In genomic region chr15:88644741-88645140, GRCh38 we compare ENCODE assay signal across 22 cellular contexts. TPM values are rescaled to one million over a fixed set of nuclear protein-coding genes. Genes with fewer than 3 reads are reported as not detected.
DNase-seq lines count a peak whose midpoint lies in the region; ATAC-seq and TF ChIP-seq lines count a peak whose summit lies in the region.
"Had no signal": no experiment of that assay in that cellular context is flagged by ENCODE, and none has a peak within 500 bp of the region (broad histone marks: within the 10 kb centered on the region; RNA-seq: fewer than 3 reads in every experiment).

No MANE protein-coding gene starts in this region.

- peaks cover 68% of the 10 kb centered on the region for H3K36me3 Mint-ChIP-seq in activated CD8-positive, alpha-beta memory T cell treated with anti-CD3 and anti-CD28 coated beads, Interleukin-2, amount 10 ng/mL, durations not matched to agents 7 days and 5 days
- peaks cover 67% of the 10 kb centered on the region for H3K36me3 Mint-ChIP-seq in CD8-positive, alpha-beta T cell
- H3K36me3 Mint-ChIP-seq in activated CD8-positive, alpha-beta T cell treated with anti-CD3 and anti-CD28 coated beads, Interleukin-2, amount 10 ng/mL, durations not matched to agents 7 days and 5 days (ENCODE audit: low read depth), result peaks cover 67% of the 10 kb centered on the region

- H3K9ac ChIP-seq in PC-3 (ENCODE audit: low read length), result no peak overlapping the region
- H3K9ac ChIP-seq: GM23248 had no signal

- no peak overlapping the region for H3K4me3 ChIP-seq in CD8-positive, alpha-beta T cell (ENCODE audit: low read depth, low read length)
- H3K4me3 ChIP-seq in PC-3 (ENCODE audit: low read length), result no peak overlapping the region
- H3K4me3 ChIP-seq: esophagus muscularis mucosa, GM23248, skin epidermis, tibial nerve had no signal

- no peak overlapping the region for H2AFZ ChIP-seq in PC-3 (ENCODE audit: low read length)
- H2AFZ ChIP-seq: GM23248 had no signal

- H3K27ac Mint-ChIP-seq in activated CD8-positive, alpha-beta memory T cell treated with anti-CD3 and anti-CD28 coated beads, Interleukin-2, amount 10 ng/mL, durations not matched to agents 7 days and 5 days, result peak overlapping the region; percentile 40
- H3K27ac Mint-ChIP-seq in CD8-positive, alpha-beta T cell, result peak overlapping the region; percentile 27
- H3K27ac Mint-ChIP-seq in activated CD8-positive, alpha-beta T cell treated with anti-CD3 and anti-CD28 coated beads, Interleukin-2, amount 10 ng/mL, durations not matched to agents 7 days and 5 days, result peak overlapping the region; percentile 30

- no peaks in the 10 kb centered on the region for H3K9me2 ChIP-seq in PC-3 (replicated peaks; ENCODE audit: low read length)

- no peaks in the 10 kb centered on the region for H3K9me3 Mint-ChIP-seq in activated CD8-positive, alpha-beta memory T cell treated with anti-CD3 and anti-CD28 coated beads, Interleukin-2, amount 10 ng/mL, durations not matched to agents 7 days and 5 days (ENCODE audit: low read depth)
- no peaks in the 10 kb centered on the region for H3K9me3 Mint-ChIP-seq in CD8-positive, alpha-beta T cell
- no peaks in the 10 kb centered on the region for H3K9me3 Mint-ChIP-seq in activated CD8-positive, alpha-beta T cell treated with anti-CD3 and anti-CD28 coated beads, Interleukin-2, amount 10 ng/mL, durations not matched to agents 7 days and 5 days (ENCODE audit: insufficient read depth)

- no peak overlapping the region for H3K27ac ChIP-seq in CD8-positive, alpha-beta T cell (ENCODE audit: low read depth, low read length)
- no peak overlapping the region for H3K27ac ChIP-seq in PC-3 (ENCODE audit: low read length)
- H3K27ac ChIP-seq: esophagus muscularis mucosa, GM23248, skin epidermis had no signal

- CTCF ChIA-PET in activated CD8-positive, alpha-beta memory T cell treated with anti-CD3 and anti-CD28 coated beads, Interleukin-2, amount 10 ng/mL, durations not matched to agents 7 days and 5 days (lab: Charles Lee), result interaction anchor here (2.6 kb wide), 1 partner anchor 20 kb away, joined by 12 read pairs; no protein-coding TSS in a partner anchor
- CTCF ChIA-PET in CD8-positive, alpha-beta T cell (lab: Charles Lee), result interaction anchor here (1.3 to 2.2 kb wide), 2 partner anchors 12 to 20 kb away, joined by 6 to 8 read pairs; no protein-coding TSS in a partner anchor
- CTCF ChIA-PET in activated CD8-positive, alpha-beta T cell treated with anti-CD3 and anti-CD28 coated beads, Interleukin-2, amount 10 ng/mL, durations not matched to agents 7 days and 5 days (lab: Charles Lee), result interaction anchor here (1.3 to 2.1 kb wide), 2 partner anchors 19 to 20 kb away, joined by 3 to 11 read pairs; no protein-coding TSS in a partner anchor
- CTCF ChIA-PET in PC-3 (lab: Charles Lee), result no interaction called here

- H3K9me3 ChIP-seq in CD8-positive, alpha-beta T cell (ENCODE audit: low read length), result no peaks in the 10 kb centered on the region
- no peaks in the 10 kb centered on the region for H3K9me3 ChIP-seq in PC-3 (ENCODE audit: low read length)
- H3K9me3 ChIP-seq: BE2C, esophagus muscularis mucosa, tibial nerve had no signal

- H3K4me3 Mint-ChIP-seq in activated CD8-positive, alpha-beta memory T cell treated with anti-CD3 and anti-CD28 coated beads, Interleukin-2, amount 10 ng/mL, durations not matched to agents 7 days and 5 days, result no peak overlapping the region
- H3K4me3 Mint-ChIP-seq in CD8-positive, alpha-beta T cell, result no peak overlapping the region
- H3K4me3 Mint-ChIP-seq in activated CD8-positive, alpha-beta T cell treated with anti-CD3 and anti-CD28 coated beads, Interleukin-2, amount 10 ng/mL, durations not matched to agents 7 days and 5 days, result no peak overlapping the region

- DNase-seq in activated CD8-positive, alpha-beta memory T cell treated with anti-CD3 and anti-CD28 coated beads, Interleukin-2, amount 10 ng/mL, durations not matched to agents 7 days and 5 days, result no peak
- DNase-seq in activated CD8-positive, alpha-beta memory T cell treated with anti-CD3 and anti-CD28 coated beads for 24 hours, result no peak
- DNase-seq in CD8-positive, alpha-beta T cell, result no peak
- DNase-seq in activated CD8-positive, alpha-beta T cell treated with anti-CD3 and anti-CD28 coated beads, Interleukin-2, amount 10 ng/mL, durations not matched to agents 7 days and 5 days, result no peak
- DNase-seq in sciatic nerve (ENCODE audit: low spot score), result peak; percentile 53
- DNase-seq in PC-3, result no peak
- DNase-seq in GM13977 (ENCODE audit: low spot score), result no peak
- no peak for DNase-seq in NCI-H82 treated with DMSO at 0.1 percent for 48 hours (lab: John Stamatoyannopoulos, UW; ENCODE audit: unreplicated experiment)
- DNase-seq: BE2C; effector memory CD4-positive, alpha-beta T cell; GM23248; hippocampal formation; Kasumi-1; NCI-H1694; NCI-H526 treated with DMSO at 0.1 percent for 48 hours; stimulated activated naive CD4-positive, alpha-beta T cell treated with Interleukin-2 at 50 U/mL for 16 hours had no signal

- H3K4me1 Mint-ChIP-seq in activated CD8-positive, alpha-beta memory T cell treated with anti-CD3 and anti-CD28 coated beads, Interleukin-2, amount 10 ng/mL, durations not matched to agents 7 days and 5 days, result peaks cover 78% of the 10 kb centered on the region
- peaks cover 82% of the 10 kb centered on the region for H3K4me1 Mint-ChIP-seq in CD8-positive, alpha-beta T cell (ENCODE audit: low read depth)
- peaks cover 78% of the 10 kb centered on the region for H3K4me1 Mint-ChIP-seq in activated CD8-positive, alpha-beta T cell treated with anti-CD3 and anti-CD28 coated beads, Interleukin-2, amount 10 ng/mL, durations not matched to agents 7 days and 5 days (ENCODE audit: low read depth)

- ATAC-seq in activated CD8-positive, alpha-beta memory T cell treated with anti-CD3 and anti-CD28 coated beads, Interleukin-2, amount 10 ng/mL, durations not matched to agents 7 days and 5 days, result no peak
- no peak for ATAC-seq in CD8-positive, alpha-beta T cell
- ATAC-seq in activated CD8-positive, alpha-beta T cell treated with anti-CD3 and anti-CD28 coated beads, Interleukin-2, amount 10 ng/mL, durations not matched to agents 7 days and 5 days, result no peak
- ATAC-seq in sciatic nerve, result no peak
- no peak for ATAC-seq in PC-3
- ATAC-seq: activated naive CD4-positive, alpha-beta T cell treated with anti-CD3 and anti-CD28 coated beads, Interleukin-2, amount 50 U/mL, for 72 hours; Right ventricle myocardium inferior had no signal

- in situ Hi-C loops in GM13977 (cut with MboI; ENCODE audit: low pct_unique_long_range_greater_than_20kb, low sequenced_read_pairs, unreplicated experiment), result no loop called here

- peaks cover 90% of the 10 kb centered on the region for H3K4me1 ChIP-seq in CD8-positive, alpha-beta T cell (ENCODE audit: insufficient read depth, low read length)
- peaks cover 33% of the 10 kb centered on the region for H3K4me1 ChIP-seq in PC-3 (ENCODE audit: insufficient read depth, low read length)

- H3K79me2 ChIP-seq in PC-3 (ENCODE audit: low read length), result peaks cover 1% of the 10 kb centered on the region; the same call in 1 of the 2 replicates

- H3K4me2 ChIP-seq in PC-3 (ENCODE audit: low read length), result no peak overlapping the region

- H3K27me3 ChIP-seq in CD8-positive, alpha-beta T cell (ENCODE audit: insufficient read depth, low read length), result no peaks in the 10 kb centered on the region
- H3K27me3 ChIP-seq in PC-3 (ENCODE audit: low read length), result no peaks in the 10 kb centered on the region
- H3K27me3 ChIP-seq: BE2C, esophagus muscularis mucosa, tibial nerve had no signal

- POLR2A ChIA-PET in CD8-positive, alpha-beta T cell (lab: Charles Lee), result interaction anchor here (0.8 kb wide), 1 partner anchor 17 kb away, joined by 3 read pairs; no protein-coding TSS in a partner anchor
- POLR2A ChIA-PET in activated CD8-positive, alpha-beta T cell treated with anti-CD3 and anti-CD28 coated beads, Interleukin-2, amount 10 ng/mL, durations not matched to agents 7 days and 5 days (lab: Charles Lee), result no interaction called here
- POLR2A ChIA-PET in PC-3 (lab: Charles Lee; ENCODE audit: unreplicated experiment), result no interaction called here

- intact Hi-C loops in CD8-positive, alpha-beta T cell (cut with DNase I, micrococcal nuclease), result loop anchor here in 1 of 2 experiments (2.0 kb wide), 1 partner anchor 52 kb away; no protein-coding TSS in a partner anchor
- intact Hi-C loops in sciatic nerve (cut with DNase I), result no loop called here
- intact Hi-C loops in PC-3 (cut with micrococcal nuclease), result no loop called here

- H4K20me1 ChIP-seq in PC-3 (ENCODE audit: low read length), result no peaks in the 10 kb centered on the region

- peaks cover 18% of the 10 kb centered on the region for H3K36me3 ChIP-seq in CD8-positive, alpha-beta T cell (ENCODE audit: insufficient read depth, low read length)
- no peaks in the 10 kb centered on the region for H3K36me3 ChIP-seq in PC-3 (ENCODE audit: low read depth, low read length)
- H3K36me3 ChIP-seq: BE2C, tibial nerve had no signal

- BruUV-seq in PC-3 (replicated peaks; lab: Mats Ljungman, UMichigan), result no TSS peak

- no peak for TF ChIP-seq CTCF in CD8-positive, alpha-beta T cell (IDR thresholded peaks at IDR 0.05)
- TF ChIP-seq CTCF in PC-3 (conservative IDR thresholded peaks at IDR 0.05; ENCODE audit: low read depth, low read length) (no peak), GM13977 (IDR thresholded peaks at IDR 0.05; ENCODE audit: extremely low read depth, insufficient read depth, missing control alignments) (no peak)

- H3K27me3 Mint-ChIP-seq in activated CD8-positive, alpha-beta memory T cell treated with anti-CD3 and anti-CD28 coated beads, Interleukin-2, amount 10 ng/mL, durations not matched to agents 7 days and 5 days, result no peaks in the 10 kb centered on the region
- no peaks in the 10 kb centered on the region for H3K27me3 Mint-ChIP-seq in CD8-positive, alpha-beta T cell (ENCODE audit: low read depth)
- H3K27me3 Mint-ChIP-seq in activated CD8-positive, alpha-beta T cell treated with anti-CD3 and anti-CD28 coated beads, Interleukin-2, amount 10 ng/mL, durations not matched to agents 7 days and 5 days (ENCODE audit: low read depth), result no peaks in the 10 kb centered on the region

- no peaks in the 10 kb centered on the region for H3F3A ChIP-seq in PC-3 (ENCODE audit: low read length, unreplicated experiment)

RNA-seq across cellular contexts. Expression of gene ISG20, which starts 5.9 kb away (rescaled TPM):
- total RNA-seq in activated CD8-positive, alpha-beta memory T cell treated with anti-CD3 and anti-CD28 coated beads, Interleukin-2, amount 10 ng/mL, durations not matched to agents 7 days and 5 days, result 100 to 1,000 TPM; 155 to 379 TPM
- 10 to 100 TPM; 89.2 to 93.4 TPM for total RNA-seq in CD8-positive, alpha-beta T cell
- 100 to 1,000 TPM; 141 to 151 TPM for total RNA-seq in activated CD8-positive, alpha-beta T cell treated with anti-CD3 and anti-CD28 coated beads, Interleukin-2, amount 10 ng/mL, durations not matched to agents 7 days and 5 days
- total RNA-seq in sciatic nerve (20.2 TPM), PC-3 (2014; rRNA removed) (48.6 and 64.0 TPM in 2 replicates)
- total RNA-seq: frontal cortex, GM23248 had no signal

RNA-seq across cellular contexts. Expression of gene AEN, which starts 23.6 kb away (rescaled TPM):
- 10 to 100 TPM; 55.7 to 57.4 TPM for total RNA-seq in activated CD8-positive, alpha-beta memory T cell treated with anti-CD3 and anti-CD28 coated beads, Interleukin-2, amount 10 ng/mL, durations not matched to agents 7 days and 5 days
- 10 to 100 TPM; 26.9 to 27.7 TPM for total RNA-seq in CD8-positive, alpha-beta T cell
- total RNA-seq in activated CD8-positive, alpha-beta T cell treated with anti-CD3 and anti-CD28 coated beads, Interleukin-2, amount 10 ng/mL, durations not matched to agents 7 days and 5 days, result 10 to 100 TPM; 52.6 to 53.2 TPM
- 10.7 TPM for total RNA-seq in sciatic nerve
- total RNA-seq in PC-3 (2014; rRNA removed), result 81.3 and 98.7 TPM in 2 replicates
